In the genomic region with DNA sequence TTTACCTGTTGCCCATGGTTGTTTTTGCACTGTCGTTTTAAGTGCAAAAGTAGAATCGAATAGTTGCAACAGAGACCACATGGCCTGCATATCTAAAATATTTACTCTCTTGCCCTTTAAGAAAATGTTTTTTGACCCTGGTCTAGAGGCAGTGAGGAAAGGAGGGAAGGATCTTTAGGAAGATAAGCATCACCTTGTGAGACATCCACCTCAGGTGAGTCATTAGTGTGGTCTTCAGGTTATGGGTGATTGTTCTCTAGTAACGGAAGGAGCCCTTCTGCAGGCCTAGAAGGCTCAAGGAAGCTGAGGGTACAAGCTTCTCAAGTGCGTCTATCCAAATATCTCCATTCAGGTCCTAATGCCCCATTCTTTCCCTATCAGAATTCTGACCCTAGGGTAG, we compare ENCODE assay signal across 17 cellular contexts. TPM values are rescaled to one million over a fixed set of nuclear protein-coding genes. Genes with fewer than 3 reads are reported as not detected.
"Had no signal": no experiment of that assay in that cellular context is flagged by ENCODE, and none has a peak within 500 bp of the region (broad histone marks: within the 10 kb centered on the region; RNA-seq: fewer than 3 reads in every experiment).

No MANE protein-coding gene starts in this region.

- DNase-seq: activated CD8-positive, alpha-beta memory T cell treated with anti-CD3 and anti-CD28 coated beads, Interleukin-2, amount 50 U/mL, for 48 hours; activated naive CD4-positive, alpha-beta T cell treated with anti-CD3 and anti-CD28 coated beads, Interleukin-2, amount 50 U/mL, for 16 hours; caudate nucleus; hippocampal formation; left ventricle myocardium superior; right cardiac atrium; small intestine; stimulated activated CD4-positive, alpha-beta T cell treated with anti-CD3 and anti-CD28 coated beads, Interleukin-4, amount 100 ng/mL, for 24 hours; stimulated activated naive CD8-positive, alpha-beta T cell treated with anti-CD3 and anti-CD28 coated beads, Interleukin-15, Interleukin-2, amounts not matched to agents 100 U/mL and 50 U/mL, for 24 hours; T1000 had no signal

- H3K9me3 Mint-ChIP-seq: activated T-helper 1 cell treated with anti-CD3 and anti-CD28 coated beads, Interleukin-12 subunit alpha, Interleukin-12 subunit beta, Interleukin-2, Interleukin-4 antibody, amounts not matched to agents 30 ng/mL and 10 ng/mL and 1 ng/mL, durations not matched to agents 14 hours and 24 hours and 36 hours; type B pancreatic cell had no signal

- H3K4me1 ChIP-seq: prostate gland had no signal

- H3K4me3 Mint-ChIP-seq: activated T-helper 1 cell treated with anti-CD3 and anti-CD28 coated beads, Interleukin-12 subunit alpha, Interleukin-12 subunit beta, Interleukin-2, Interleukin-4 antibody, amounts not matched to agents 30 ng/mL and 10 ng/mL and 1 ng/mL, durations not matched to agents 14 hours and 24 hours and 36 hours; type B pancreatic cell had no signal

- H3K9me3 ChIP-seq: prostate gland, suprapubic skin had no signal

- H3K27ac ChIP-seq: prostate gland, suprapubic skin had no signal

- H3K27me3 ChIP-seq: suprapubic skin had no signal

- H3K4me3 ChIP-seq: prostate gland, suprapubic skin had no signal

- ATAC-seq: esophagus mucosa, left ventricle myocardium superior, right cardiac atrium had no signal

- H3K27ac Mint-ChIP-seq: type B pancreatic cell had no signal

- H3K27me3 Mint-ChIP-seq: type B pancreatic cell had no signal

RNA-seq across cellular contexts. Expression of gene RAB44, which starts 6.6 kb away (rescaled TPM):
- total RNA-seq: kidney epithelial cell had no signal
- polyA plus RNA-seq: neural cell, right cardiac atrium had no signal
